ENCODE assay signal across 12 cellular contexts in the genomic region with DNA sequence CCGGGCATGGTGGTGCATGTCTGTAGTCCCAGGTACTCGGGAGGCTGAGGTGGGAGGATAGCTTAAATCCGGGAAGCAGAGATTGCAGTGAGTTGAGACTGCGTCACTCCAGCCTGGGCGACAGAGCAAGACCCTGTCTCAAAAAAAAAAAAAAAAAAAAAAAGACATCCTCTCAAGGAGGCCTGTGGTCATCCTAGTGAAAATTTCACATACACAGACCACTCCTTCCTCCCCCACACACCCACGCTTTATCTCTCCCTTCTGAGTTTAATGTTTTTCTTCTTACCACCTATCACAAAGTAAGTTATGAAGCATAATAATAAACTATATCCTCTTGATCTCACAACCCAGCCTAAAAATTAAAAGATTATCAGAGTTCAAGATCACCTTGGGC. TPM values are rescaled to one million over a fixed set of nuclear protein-coding genes. Genes with fewer than 3 reads are reported as not detected.
DNase-seq lines count a peak whose midpoint lies in the region; ATAC-seq and TF ChIP-seq lines count a peak whose summit lies in the region.
"Had no signal": no experiment of that assay in that cellular context is flagged by ENCODE, and none has a peak within 500 bp of the region (broad histone marks: within the 10 kb centered on the region; RNA-seq: fewer than 3 reads in every experiment).

No MANE protein-coding gene starts in this region.

- H3K27ac ChIP-seq in OCI-LY3 (ENCODE audit: low read length) (peak overlapping the region; percentile 68), tibial artery (no peak overlapping the region)

- DNase-seq in activated naive CD4-positive, alpha-beta T cell treated with anti-CD3 and anti-CD28 coated beads, Interleukin-2, amount 10 ng/mL, durations not matched to agents 7 days and 5 days, result no peak
- no peak for DNase-seq in activated naive CD4-positive, alpha-beta T cell treated with Interleukin-2 at 50 U/mL for 16 hours
- DNase-seq in chondrocyte (ENCODE audit: low spot score) (no peak), NCI-H345 (lab: John Stamatoyannopoulos, UW) (no peak), tibial artery (no peak)
- DNase-seq: activated effector memory CD4-positive, alpha-beta T cell treated with anti-CD3 and anti-CD28 coated beads, Interleukin-2, amount 50 U/mL, for 16 hours; central memory CD4-positive, alpha-beta T cell had no signal

- H4K20me1 ChIP-seq in OCI-LY3 (ENCODE audit: insufficient read depth, low read length), result no peaks in the 10 kb centered on the region

- peak overlapping the region; percentile 82 for H3K4me2 ChIP-seq in OCI-LY3 (ENCODE audit: low read length)

- peak overlapping the region; percentile 92 for H3K4me3 Mint-ChIP-seq in activated naive CD4-positive, alpha-beta T cell treated with anti-CD3 and anti-CD28 coated beads, Interleukin-2, amount 10 ng/mL, durations not matched to agents 7 days and 5 days
- peak overlapping the region; percentile 4 for H3K4me3 Mint-ChIP-seq in chondrocyte (ENCODE audit: unreplicated experiment)
- H3K4me3 Mint-ChIP-seq in stimulated activated memory B cell treated with anti-CD40 and anti-IgM and Interleukin-4, amounts not matched to agents 10 μg/mL and 1 μg/mL and 100 μg/mL, for 72 hours, result no peak overlapping the region

- peak overlapping the region; percentile 84 for H3K4me3 ChIP-seq in OCI-LY3 (ENCODE audit: low read length)
- H3K4me3 ChIP-seq in tibial artery, result no peak overlapping the region
- H3K4me3 ChIP-seq: lung had no signal

- CTCF ChIA-PET in activated naive CD4-positive, alpha-beta T cell treated with anti-CD3 and anti-CD28 coated beads, Interleukin-2, amount 10 ng/mL, durations not matched to agents 7 days and 5 days (lab: Charles Lee), result interaction anchor here (1.1 kb wide), 1 partner anchor 342 kb away, joined by 3 read pairs; no protein-coding TSS in a partner anchor

- peaks cover 28% of the 10 kb centered on the region for H3K4me1 Mint-ChIP-seq in activated naive CD4-positive, alpha-beta T cell treated with anti-CD3 and anti-CD28 coated beads, Interleukin-2, amount 10 ng/mL, durations not matched to agents 7 days and 5 days
- peaks cover 23% of the 10 kb centered on the region for H3K4me1 Mint-ChIP-seq in chondrocyte (ENCODE audit: low read depth)
- H3K4me1 Mint-ChIP-seq in stimulated activated memory B cell treated with anti-CD40 and anti-IgM and Interleukin-4, amounts not matched to agents 10 μg/mL and 1 μg/mL and 100 μg/mL, for 72 hours, result peaks cover 18% of the 10 kb centered on the region

- H3K27me3 ChIP-seq in OCI-LY3 (ENCODE audit: low read depth, low read length) (no peaks in the 10 kb centered on the region), tibial artery (no peaks in the 10 kb centered on the region)
- H3K27me3 ChIP-seq: SJSA1 had no signal

- TF ChIP-seq CTCF in OCI-LY3 (IDR thresholded peaks at IDR 0.05; ENCODE audit: low read depth, low read length) (no peak), chondrocyte (IDR thresholded peaks at IDR 0.05) (no peak), tibial artery (IDR thresholded peaks at IDR 0.05) (no peak)

- H3K27ac Mint-ChIP-seq in activated naive CD4-positive, alpha-beta T cell treated with anti-CD3 and anti-CD28 coated beads, Interleukin-2, amount 10 ng/mL, durations not matched to agents 7 days and 5 days, result peak overlapping the region; percentile 98
- no peak overlapping the region for H3K27ac Mint-ChIP-seq in chondrocyte (ENCODE audit: unreplicated experiment)
- peak overlapping the region; percentile 97 for H3K27ac Mint-ChIP-seq in stimulated activated memory B cell treated with anti-CD40 and anti-IgM and Interleukin-4, amounts not matched to agents 10 μg/mL and 1 μg/mL and 100 μg/mL, for 72 hours

- H3K9me3 ChIP-seq in OCI-LY3 (ENCODE audit: insufficient read depth, low read length), result no peaks in the 10 kb centered on the region
- no peaks in the 10 kb centered on the region for H3K9me3 ChIP-seq in tibial artery

- H3K4me1 ChIP-seq in OCI-LY3 (ENCODE audit: low read length), result peaks cover 24% of the 10 kb centered on the region
- peaks cover 0 to 20% (median 11%) of the 10 kb centered on the region in 4 donors for H3K4me1 ChIP-seq in tibial artery

- peak overlapping the region; percentile 41; the same call in 1 of the 2 replicates for H2AFZ ChIP-seq in OCI-LY3 (ENCODE audit: low read depth, low read length)

- H3K79me2 ChIP-seq in OCI-LY3 (ENCODE audit: low read length), result peaks cover 40% of the 10 kb centered on the region

- no peaks in the 10 kb centered on the region for H3K9me3 Mint-ChIP-seq in activated naive CD4-positive, alpha-beta T cell treated with anti-CD3 and anti-CD28 coated beads, Interleukin-2, amount 10 ng/mL, durations not matched to agents 7 days and 5 days
- peaks cover 5% of the 10 kb centered on the region for H3K9me3 Mint-ChIP-seq in chondrocyte (ENCODE audit: low read depth)
- peaks cover 3% of the 10 kb centered on the region for H3K9me3 Mint-ChIP-seq in stimulated activated memory B cell treated with anti-CD40 and anti-IgM and Interleukin-4, amounts not matched to agents 10 μg/mL and 1 μg/mL and 100 μg/mL, for 72 hours

- H3K36me3 ChIP-seq in OCI-LY3 (replicated peaks; ENCODE audit: low read depth, low read length) (peaks cover 10% of the 10 kb centered on the region), tibial artery (peaks cover 10 to 14% (median 12%) of the 10 kb centered on the region in 3 donors)

- peaks cover 17% of the 10 kb centered on the region for H3K36me3 Mint-ChIP-seq in activated naive CD4-positive, alpha-beta T cell treated with anti-CD3 and anti-CD28 coated beads, Interleukin-2, amount 10 ng/mL, durations not matched to agents 7 days and 5 days
- peaks cover 2% of the 10 kb centered on the region for H3K36me3 Mint-ChIP-seq in chondrocyte (ENCODE audit: low read depth)
- peaks cover 4% of the 10 kb centered on the region for H3K36me3 Mint-ChIP-seq in stimulated activated memory B cell treated with anti-CD40 and anti-IgM and Interleukin-4, amounts not matched to agents 10 μg/mL and 1 μg/mL and 100 μg/mL, for 72 hours

- peak overlapping the region; percentile 93 for H3K9ac ChIP-seq in OCI-LY3 (ENCODE audit: low read length)

- no peak for ATAC-seq in stimulated activated memory B cell treated with anti-CD40 and anti-IgM and Interleukin-4, amounts not matched to agents 10 μg/mL and 1 μg/mL and 100 μg/mL, for 72 hours
- ATAC-seq in esophagus mucosa, result no peak

- intact Hi-C loops in tibial artery (cut with DNase I; ENCODE audit: low total_unique reads), result no loop called here

- peaks cover 5% of the 10 kb centered on the region for H3K27me3 Mint-ChIP-seq in activated naive CD4-positive, alpha-beta T cell treated with anti-CD3 and anti-CD28 coated beads, Interleukin-2, amount 10 ng/mL, durations not matched to agents 7 days and 5 days
- H3K27me3 Mint-ChIP-seq in chondrocyte (ENCODE audit: low read depth), result no peaks in the 10 kb centered on the region
- H3K27me3 Mint-ChIP-seq in stimulated activated memory B cell treated with anti-CD40 and anti-IgM and Interleukin-4, amounts not matched to agents 10 μg/mL and 1 μg/mL and 100 μg/mL, for 72 hours, result no peaks in the 10 kb centered on the region

RNA-seq across cellular contexts. Expression of a gene that starts 1.3 kb away (rescaled TPM):
- total RNA-seq in chondrocyte (20.9 to 34.4 TPM (median 25.0 TPM) in 3 replicates), esophagus mucosa (31.1 TPM)
